Comparison of ENCODE assay signal across 14 cellular contexts in the genomic region with DNA sequence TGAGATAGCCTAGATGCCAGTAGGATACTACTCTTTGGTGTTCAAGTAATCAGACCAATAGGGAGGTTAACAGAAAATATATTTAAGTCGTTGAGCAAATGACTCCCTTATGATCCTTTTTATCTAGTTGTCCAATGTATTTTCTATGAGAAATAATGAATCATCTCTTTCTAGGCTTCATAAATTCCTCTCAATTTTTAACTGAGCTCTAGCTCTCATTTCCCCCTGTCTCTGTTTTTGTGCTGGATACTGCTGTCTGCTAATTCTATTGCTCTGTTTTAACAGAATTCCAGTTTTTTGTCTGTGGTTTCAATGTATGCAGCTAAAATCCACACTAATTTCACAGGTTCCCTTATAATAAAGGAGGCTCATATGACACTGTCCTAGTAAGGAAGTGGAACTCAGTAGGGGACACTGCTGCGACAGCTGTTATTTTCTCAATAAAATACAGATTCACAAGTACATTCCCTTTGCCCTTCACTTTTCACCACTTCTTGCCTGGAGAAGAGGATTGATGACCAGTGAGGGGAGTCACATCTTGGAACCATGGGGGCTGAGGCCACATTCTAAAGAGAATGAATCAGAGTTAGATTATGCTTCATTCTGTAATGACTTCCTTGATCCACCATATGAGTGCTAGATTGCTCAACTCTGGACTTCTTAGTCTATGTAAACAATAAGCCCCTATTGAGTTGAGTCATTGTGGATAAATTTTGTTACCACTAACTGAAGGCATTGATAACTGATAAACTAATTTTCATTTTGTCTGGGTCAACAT.
A peak's percentile ranks its signal among the peaks of the same experiment; 100 is the strongest.
DNase-seq lines count a peak whose midpoint lies in the region; ATAC-seq and TF ChIP-seq lines count a peak whose summit lies in the region.
"Had no signal": no experiment of that assay in that cellular context is flagged by ENCODE, and none has a peak within 500 bp of the region (broad histone marks: within the 10 kb centered on the region; RNA-seq: fewer than 3 reads in every experiment).

No MANE protein-coding gene starts in this region.

- H3K27me3 ChIP-seq in CD8-positive, alpha-beta memory T cell (ENCODE audit: insufficient read depth, low read length, poor library complexity, severe bottlenecking) = no peaks in the 10 kb centered on the region
- H3K27me3 ChIP-seq: BLaER1, neutrophil had no signal

- no peaks in the 10 kb centered on the region for H3K36me3 Mint-ChIP-seq in activated naive CD8-positive, alpha-beta T cell treated with anti-CD3 and anti-CD28 coated beads, Interleukin-2, amount 50 U/mL, for 24 hours (ENCODE audit: low read depth)
- no peaks in the 10 kb centered on the region for H3K36me3 Mint-ChIP-seq in activated naive CD8-positive, alpha-beta T cell treated with anti-CD3 and anti-CD28 coated beads for 36 hours
- H3K36me3 Mint-ChIP-seq in CD8-positive, alpha-beta memory T cell = no peaks in the 10 kb centered on the region

- H3K27ac Mint-ChIP-seq in activated naive CD8-positive, alpha-beta T cell treated with anti-CD3 and anti-CD28 coated beads, Interleukin-2, amount 50 U/mL, for 24 hours = no peak overlapping the region
- H3K27ac Mint-ChIP-seq in activated naive CD8-positive, alpha-beta T cell treated with anti-CD3 and anti-CD28 coated beads for 36 hours = no peak overlapping the region
- H3K27ac Mint-ChIP-seq in stimulated activated naive CD8-positive, alpha-beta T cell treated with anti-CD3 and anti-CD28 coated beads, Interleukin-15, amount 100 ng/mL, for 72 hours = no peak overlapping the region
- H3K27ac Mint-ChIP-seq in CD8-positive, alpha-beta memory T cell = no peak overlapping the region
- H3K27ac Mint-ChIP-seq: activated CD4-positive, alpha-beta T cell treated with anti-CD3 and anti-CD28 coated beads, Interleukin-2, amount 10 ng/mL, durations not matched to agents 24 days and 14 days had no signal

- no peaks in the 10 kb centered on the region for H3K27me3 Mint-ChIP-seq in activated naive CD8-positive, alpha-beta T cell treated with anti-CD3 and anti-CD28 coated beads, Interleukin-2, amount 50 U/mL, for 24 hours
- no peaks in the 10 kb centered on the region for H3K27me3 Mint-ChIP-seq in activated naive CD8-positive, alpha-beta T cell treated with anti-CD3 and anti-CD28 coated beads for 36 hours
- no peaks in the 10 kb centered on the region for H3K27me3 Mint-ChIP-seq in stimulated activated naive CD8-positive, alpha-beta T cell treated with anti-CD3 and anti-CD28 coated beads, Interleukin-15, amount 100 ng/mL, for 72 hours
- peaks cover 0 to 2% of the 10 kb centered on the region in 2 donors for H3K27me3 Mint-ChIP-seq in CD8-positive, alpha-beta memory T cell
- H3K27me3 Mint-ChIP-seq: activated CD4-positive, alpha-beta T cell treated with anti-CD3 and anti-CD28 coated beads, Interleukin-2, amount 10 ng/mL, durations not matched to agents 24 days and 14 days had no signal

- TF ChIP-seq CTCF in RWPE1 (conservative IDR thresholded peaks at IDR 0.05; ENCODE audit: low read depth) = no peak

- POLR2A ChIA-PET in RWPE1 (lab: Yijun Ruan, JAX; ENCODE audit: low non-redundant PET) = no interaction called here
- POLR2A ChIA-PET in CD8-positive, alpha-beta memory T cell (lab: Charles Lee) = no interaction called here

- no peak overlapping the region for H3K27ac ChIP-seq in RWPE1
- H3K27ac ChIP-seq in CD8-positive, alpha-beta memory T cell (ENCODE audit: low read depth, low read length) = no peak overlapping the region
- H3K27ac ChIP-seq: BLaER1, neutrophil had no signal

- H3K4me3 Mint-ChIP-seq in activated naive CD8-positive, alpha-beta T cell treated with anti-CD3 and anti-CD28 coated beads, Interleukin-2, amount 50 U/mL, for 24 hours = no peak overlapping the region
- no peak overlapping the region for H3K4me3 Mint-ChIP-seq in activated naive CD8-positive, alpha-beta T cell treated with anti-CD3 and anti-CD28 coated beads for 36 hours
- no peak overlapping the region for H3K4me3 Mint-ChIP-seq in stimulated activated naive CD8-positive, alpha-beta T cell treated with anti-CD3 and anti-CD28 coated beads, Interleukin-15, amount 100 ng/mL, for 72 hours
- H3K4me3 Mint-ChIP-seq in CD8-positive, alpha-beta memory T cell = no peak overlapping the region
- H3K4me3 Mint-ChIP-seq: activated CD4-positive, alpha-beta T cell treated with anti-CD3 and anti-CD28 coated beads, Interleukin-2, amount 10 ng/mL, durations not matched to agents 24 days and 14 days had no signal

- H3K4me3 ChIP-seq in CD8-positive, alpha-beta memory T cell (ENCODE audit: low read length) = no peak overlapping the region
- H3K4me3 ChIP-seq: BLaER1 had no signal

- CTCF ChIA-PET in RWPE1 (lab: Yijun Ruan, JAX) = no interaction called here
- CTCF ChIA-PET in CD8-positive, alpha-beta memory T cell (lab: Charles Lee) = no interaction called here

- peak; percentile 54 for ATAC-seq in activated naive CD8-positive, alpha-beta T cell treated with anti-CD3 and anti-CD28 coated beads, Interleukin-2, amount 50 U/mL, for 24 hours
- peak; percentile 74 for ATAC-seq in stimulated activated naive CD8-positive, alpha-beta T cell treated with anti-CD3 and anti-CD28 coated beads, Interleukin-15, amount 100 ng/mL, for 72 hours

- H3K4me1 ChIP-seq in CD8-positive, alpha-beta memory T cell (ENCODE audit: insufficient read depth, low read length) = no peaks in the 10 kb centered on the region
- H3K4me1 ChIP-seq: BLaER1 had no signal

- H3K4me1 Mint-ChIP-seq in activated naive CD8-positive, alpha-beta T cell treated with anti-CD3 and anti-CD28 coated beads, Interleukin-2, amount 50 U/mL, for 24 hours = peaks cover 7% of the 10 kb centered on the region
- peaks cover 2% of the 10 kb centered on the region for H3K4me1 Mint-ChIP-seq in activated naive CD8-positive, alpha-beta T cell treated with anti-CD3 and anti-CD28 coated beads for 36 hours
- H3K4me1 Mint-ChIP-seq in stimulated activated naive CD8-positive, alpha-beta T cell treated with anti-CD3 and anti-CD28 coated beads, Interleukin-15, amount 100 ng/mL, for 72 hours = no peaks in the 10 kb centered on the region
- H3K4me1 Mint-ChIP-seq in CD8-positive, alpha-beta memory T cell = no peaks in the 10 kb centered on the region
- H3K4me1 Mint-ChIP-seq: activated CD4-positive, alpha-beta T cell treated with anti-CD3 and anti-CD28 coated beads, Interleukin-2, amount 10 ng/mL, durations not matched to agents 24 days and 14 days had no signal

- DNase-seq in activated naive CD8-positive, alpha-beta T cell treated with anti-CD3 and anti-CD28 coated beads, Interleukin-2, amount 50 U/mL, for 24 hours = no peak
- DNase-seq in activated naive CD8-positive, alpha-beta T cell treated with anti-CD3 and anti-CD28 coated beads for 36 hours = no peak
- peak; percentile 10 for DNase-seq in RWPE1 (ENCODE audit: low spot score)
- peak; percentile 93 for DNase-seq in fibroblast of peridontal ligament (ENCODE audit: extremely low read depth)
- no peak for DNase-seq in stimulated activated naive CD8-positive, alpha-beta T cell treated with anti-CD3 and anti-CD28 coated beads, Interleukin-15, amount 100 ng/mL, for 72 hours
- no peak for DNase-seq in occipital lobe (lab: John Stamatoyannopoulos, UW)
- no peak for DNase-seq in hippocampal formation (lab: John Stamatoyannopoulos, UW)
- no peak for DNase-seq in CD8-positive, alpha-beta memory T cell
- DNase-seq: activated CD4-positive, alpha-beta T cell treated with anti-CD3 and anti-CD28 coated beads, Interleukin-2, amount 10 ng/mL, durations not matched to agents 24 days and 14 days; amygdala; NCI-H2029; Right ventricle myocardium superior had no signal

- H3K36me3 ChIP-seq in CD8-positive, alpha-beta memory T cell (ENCODE audit: insufficient read depth, low read length) = no peaks in the 10 kb centered on the region
- H3K36me3 ChIP-seq: BLaER1, neutrophil had no signal

- H3K9me3 Mint-ChIP-seq in activated naive CD8-positive, alpha-beta T cell treated with anti-CD3 and anti-CD28 coated beads, Interleukin-2, amount 50 U/mL, for 24 hours = no peaks in the 10 kb centered on the region
- peaks cover 1% of the 10 kb centered on the region for H3K9me3 Mint-ChIP-seq in activated naive CD8-positive, alpha-beta T cell treated with anti-CD3 and anti-CD28 coated beads for 36 hours
- H3K9me3 Mint-ChIP-seq in stimulated activated naive CD8-positive, alpha-beta T cell treated with anti-CD3 and anti-CD28 coated beads, Interleukin-15, amount 100 ng/mL, for 72 hours = no peaks in the 10 kb centered on the region
- no peaks in the 10 kb centered on the region for H3K9me3 Mint-ChIP-seq in CD8-positive, alpha-beta memory T cell
- H3K9me3 Mint-ChIP-seq: activated CD4-positive, alpha-beta T cell treated with anti-CD3 and anti-CD28 coated beads, Interleukin-2, amount 10 ng/mL, durations not matched to agents 24 days and 14 days had no signal

- no peaks in the 10 kb centered on the region for H3K9me3 ChIP-seq in CD8-positive, alpha-beta memory T cell (ENCODE audit: low read length)
- H3K9me3 ChIP-seq: neutrophil had no signal

Comparison
In these comparisons a context has a peak if more than half of its experiments do, and no peak if none do; other contexts are left out.
1. DNase-seq: peak in RWPE1 (single experiment) and fibroblast of peridontal ligament (single experiment); none in activated naive CD8-positive, alpha-beta T cell treated with anti-CD3 and anti-CD28 coated beads, Interleukin-2, amount 50 U/mL, for 24 hours (single experiment), activated naive CD8-positive, alpha-beta T cell treated with anti-CD3 and anti-CD28 coated beads for 36 hours (single experiment), stimulated activated naive CD8-positive, alpha-beta T cell treated with anti-CD3 and anti-CD28 coated beads, Interleukin-15, amount 100 ng/mL, for 72 hours (0 of 2), occipital lobe (single experiment), hippocampal formation (0 of 2) and CD8-positive, alpha-beta memory T cell (0 of 5).